16 cellular contexts compared by ENCODE assay signal in the genomic region with DNA sequence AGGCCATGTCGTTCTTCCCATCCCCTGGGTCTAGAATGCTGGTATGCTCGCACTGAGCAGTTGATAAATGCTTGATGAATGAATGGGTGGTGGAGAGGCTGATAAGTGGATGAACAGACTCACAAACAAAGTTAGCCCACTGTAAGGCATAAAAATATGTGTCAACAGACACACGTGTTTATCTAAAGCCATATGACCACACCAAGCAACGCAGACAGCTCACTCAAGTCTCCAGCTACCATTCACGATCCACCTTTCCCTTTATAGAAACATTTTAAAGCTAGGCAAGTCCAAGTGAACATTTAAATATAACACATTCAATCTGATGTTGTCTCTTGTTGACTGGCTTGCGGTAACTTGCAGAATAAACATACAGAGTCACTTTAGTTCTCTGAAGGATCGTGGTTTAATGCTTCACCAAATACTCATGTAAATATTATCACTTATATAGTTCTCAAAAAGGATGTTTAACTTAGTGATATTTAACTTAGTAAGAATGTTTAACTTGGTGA.
A peak's percentile ranks its signal among the peaks of the same experiment; 100 is the strongest.
DNase-seq lines count a peak whose midpoint lies in the region; ATAC-seq, FAIRE-seq and TF ChIP-seq lines count a peak whose summit lies in the region.
"Had no signal": no experiment of that assay in that cellular context is flagged by ENCODE, and none has a peak within 500 bp of the region (broad histone marks: within the 10 kb centered on the region; RNA-seq: fewer than 3 reads in every experiment).

No MANE protein-coding gene starts in this region.

- no peak for ATAC-seq in SK-N-SH treated with all-trans-retinoic acid at 6 μM for 48 hours
- ATAC-seq in stimulated activated effector memory CD8-positive, alpha-beta T cell treated with anti-CD3 and anti-CD28 coated beads, Interleukin-12 subunit alpha, Interleukin-12 subunit beta, amount 100 ng/mL, for 72 hours = no peak
- ATAC-seq: activated CD8-positive, alpha-beta memory T cell treated with anti-CD3 and anti-CD28 coated beads, Interleukin-2, amount 10 ng/mL, durations not matched to agents 7 days and 5 days had no signal

- peak overlapping the region; percentile 18 for H3K27ac Mint-ChIP-seq in stimulated activated effector memory CD8-positive, alpha-beta T cell treated with anti-CD3 and anti-CD28 coated beads, Interleukin-12 subunit alpha, Interleukin-12 subunit beta, amount 100 ng/mL, for 72 hours
- H3K27ac Mint-ChIP-seq: activated CD8-positive, alpha-beta memory T cell treated with anti-CD3 and anti-CD28 coated beads, Interleukin-2, amount 10 ng/mL, durations not matched to agents 7 days and 5 days; activated naive CD4-positive, alpha-beta T cell treated with anti-CD3 and anti-CD28 coated beads for 36 hours had no signal

- H3K27me3 ChIP-seq in SK-N-SH (ENCODE audit: insufficient read depth) = no peaks in the 10 kb centered on the region
- H3K27me3 ChIP-seq in kidney epithelial cell (ENCODE audit: control insufficient read depth, insufficient read depth, low read length) = no peaks in the 10 kb centered on the region
- no peaks in the 10 kb centered on the region for H3K27me3 ChIP-seq in small intestine (ENCODE audit: control insufficient read depth in 2 of 2, insufficient read depth in 2 of 2, low read length in 2 of 2)
- H3K27me3 ChIP-seq: neutrophil had no signal

- peaks cover 26 to 66% of the 10 kb centered on the region in 2 experiments for H3K36me3 ChIP-seq in SK-N-SH (replicated peaks in 1 of 2; ENCODE audit: control insufficient read depth in 1 of 2, insufficient read depth in 2 of 2, low read length in 1 of 2)
- H3K36me3 ChIP-seq in kidney epithelial cell (ENCODE audit: control insufficient read depth, insufficient read depth, low read length) = no peaks in the 10 kb centered on the region
- peaks cover 8 to 12% of the 10 kb centered on the region in 2 donors for H3K36me3 ChIP-seq in small intestine (ENCODE audit: control insufficient read depth in 2 of 2, insufficient read depth in 2 of 2, low read length in 2 of 2)

- H3F3A ChIP-seq in SK-N-SH (replicated peaks; ENCODE audit: insufficient read depth) = no peaks in the 10 kb centered on the region

- TF ChIP-seq EP300 in SK-N-SH (IDR thresholded peaks at IDR 0.05; ENCODE audit: borderline replicate concordance in 1 of 2, low read depth in 1 of 2, low read length in 1 of 2) = no peak

- 83% methylated on average over 7 of the region's 7 CpGs for WGBS in SK-N-SH (ENCODE audit: low lambda C conversion rate)
- 77 to 87% (median 84%) methylated on average over 7 of the region's 7 CpGs for WGBS in small intestine, 3 donors

- CTCF ChIA-PET in SK-N-SH (lab: Yijun Ruan, JAX) = interaction anchor here (1.2 kb wide), 1 partner anchor 21 kb away, joined by 3 read pairs; no protein-coding TSS in a partner anchor

- H3K27ac ChIP-seq in SK-N-SH (ENCODE audit: low read depth in 2 of 2, low read length in 1 of 2) (peak overlapping the region in 1 of 2 experiments; percentile 71; a peak in 2 of 4 replicates), VCaP (peak overlapping the region; percentile 9; the same call in 1 of the 2 replicates), small intestine (ENCODE audit: low read depth in 1 of 2, low read length in 1 of 2) (no peak overlapping the region)
- H3K27ac ChIP-seq: neutrophil, WERI-Rb-1 had no signal

- H4K20me1 ChIP-seq in SK-N-SH (ENCODE audit: insufficient read depth) = no peaks in the 10 kb centered on the region

- no peaks in the 10 kb centered on the region for H3K9me3 Mint-ChIP-seq in stimulated activated effector memory CD8-positive, alpha-beta T cell treated with anti-CD3 and anti-CD28 coated beads, Interleukin-12 subunit alpha, Interleukin-12 subunit beta, amount 100 ng/mL, for 72 hours
- H3K9me3 Mint-ChIP-seq: activated naive CD4-positive, alpha-beta T cell treated with anti-CD3 and anti-CD28 coated beads for 36 hours; central memory CD8-positive, alpha-beta T cell had no signal

- TF ChIP-seq CTCF in SK-N-SH (IDR thresholded peaks at IDR 0.05) (no peak), VCaP (conservative IDR thresholded peaks at IDR 0.05) (no peak), kidney epithelial cell (IDR thresholded peaks at IDR 0.05; ENCODE audit: insufficient read depth, low read length, poor library complexity, severe bottlenecking) (no peak)

- POLR2A ChIA-PET in SK-N-SH (lab: Yijun Ruan, JAX) = no interaction called here

- H3K9me2 ChIP-seq in SK-N-SH = no peaks in the 10 kb centered on the region

- H2AFZ ChIP-seq in SK-N-SH (ENCODE audit: low read depth) = no peak overlapping the region

- no peak overlapping the region for H3K4me2 ChIP-seq in SK-N-SH

- peak overlapping the region; percentile 24; the same call in 1 of the 2 replicates for H3K9ac ChIP-seq in SK-N-SH

- DNase-seq in SK-N-SH = no peak
- DNase-seq in kidney epithelial cell (ENCODE audit: low read depth) = peak; percentile 49
- DNase-seq in stimulated activated effector memory CD8-positive, alpha-beta T cell treated with anti-CD3 and anti-CD28 coated beads, Interleukin-12 subunit alpha, Interleukin-12 subunit beta, amount 100 ng/mL, for 72 hours (ENCODE audit: low spot score in 2 of 2) = no peak
- no peak for DNase-seq in small intestine
- no peak for DNase-seq in central memory CD4-positive, alpha-beta T cell
- no peak for DNase-seq in NCI-H1092 (lab: John Stamatoyannopoulos, UW)
- DNase-seq: activated CD8-positive, alpha-beta memory T cell treated with anti-CD3 and anti-CD28 coated beads, Interleukin-2, amount 10 ng/mL, durations not matched to agents 7 days and 5 days; activated naive CD4-positive, alpha-beta T cell treated with anti-CD3 and anti-CD28 coated beads for 36 hours; NCI-H2081 treated with DMSO at 0.1 percent for 48 hours; WERI-Rb-1 had no signal

- FAIRE-seq in small intestine (lab: Jason Lieb, UNC) = no peak
- FAIRE-seq: D721Med had no signal

- H3K9me3 ChIP-seq in SK-N-SH (no peaks in the 10 kb centered on the region), small intestine (ENCODE audit: control insufficient read depth, low read depth) (no peaks in the 10 kb centered on the region)
- H3K9me3 ChIP-seq: neutrophil had no signal

- H3K36me3 Mint-ChIP-seq in stimulated activated effector memory CD8-positive, alpha-beta T cell treated with anti-CD3 and anti-CD28 coated beads, Interleukin-12 subunit alpha, Interleukin-12 subunit beta, amount 100 ng/mL, for 72 hours = peaks cover 52% of the 10 kb centered on the region

- no peak overlapping the region for H3K4me3 Mint-ChIP-seq in stimulated activated effector memory CD8-positive, alpha-beta T cell treated with anti-CD3 and anti-CD28 coated beads, Interleukin-12 subunit alpha, Interleukin-12 subunit beta, amount 100 ng/mL, for 72 hours
- H3K4me3 Mint-ChIP-seq: activated CD8-positive, alpha-beta memory T cell treated with anti-CD3 and anti-CD28 coated beads, Interleukin-2, amount 10 ng/mL, durations not matched to agents 7 days and 5 days; activated naive CD4-positive, alpha-beta T cell treated with anti-CD3 and anti-CD28 coated beads for 36 hours; central memory CD8-positive, alpha-beta T cell had no signal

- no peaks in the 10 kb centered on the region for H3K79me2 ChIP-seq in SK-N-SH (ENCODE audit: insufficient read depth)

- no peak for TF ChIP-seq RAD21 in SK-N-SH (IDR thresholded peaks at IDR 0.05; ENCODE audit: low read length)

- H3K4me3 ChIP-seq in SK-N-SH (ENCODE audit: low read depth in 2 of 2, low read length in 1 of 2) (no peak overlapping the region), kidney epithelial cell (ENCODE audit: low read depth, low read length) (no peak overlapping the region), small intestine (ENCODE audit: low read depth in 1 of 2, low read length in 2 of 2) (no peak overlapping the region)
- H3K4me3 ChIP-seq: lung had no signal

- peaks cover 5% of the 10 kb centered on the region for H3K4me1 Mint-ChIP-seq in stimulated activated effector memory CD8-positive, alpha-beta T cell treated with anti-CD3 and anti-CD28 coated beads, Interleukin-12 subunit alpha, Interleukin-12 subunit beta, amount 100 ng/mL, for 72 hours
- H3K4me1 Mint-ChIP-seq: central memory CD8-positive, alpha-beta T cell had no signal

- H3K4me1 ChIP-seq in SK-N-SH (ENCODE audit: control insufficient read depth in 1 of 2, insufficient read depth in 2 of 2, low read depth in 1 of 2, low read length in 1 of 2) = peaks cover 3 to 7% of the 10 kb centered on the region in 2 experiments; a peak in 2 of 4 replicates
- no peaks in the 10 kb centered on the region for H3K4me1 ChIP-seq in small intestine (ENCODE audit: control insufficient read depth in 2 of 2, insufficient read depth in 1 of 2, low read depth in 1 of 2, low read length in 1 of 2)

TF ChIP-seq in SK-N-SH, 30 proteins besides CTCF, POLR2A, EP300 and RAD21 (continues in another document):
- no peak for TF ChIP-seq POLR2AphosphoS5 (IDR thresholded peaks at IDR 0.05; ENCODE audit: low read depth, low read length)
- no peak for TF ChIP-seq RFX5 (IDR thresholded peaks at IDR 0.05; ENCODE audit: low read length)
- TF ChIP-seq FOXM1 (IDR thresholded peaks at IDR 0.05; ENCODE audit: low read depth) = no peak
- no peak for TF ChIP-seq NFIC (IDR thresholded peaks at IDR 0.05; ENCODE audit: borderline replicate concordance)
- no peak for TF ChIP-seq SIN3A (IDR thresholded peaks at IDR 0.05; ENCODE audit: borderline replicate concordance, low read depth, low read length)
- no peak for TF ChIP-seq GATA2 (CRISPR knock-in tag; IDR thresholded peaks at IDR 0.05)
- TF ChIP-seq GABPA (IDR thresholded peaks at IDR 0.05; ENCODE audit: low read depth) = no peak
- no peak for TF ChIP-seq RXRA (IDR thresholded peaks at IDR 0.05; ENCODE audit: borderline replicate concordance, low read depth)
- TF ChIP-seq MEF2A (IDR thresholded peaks at IDR 0.05; ENCODE audit: borderline replicate concordance, low read depth) = no peak

TF ChIP-seq in SK-N-SH treated with all-trans-retinoic acid at 6 μM for 48 hours, 23 proteins besides CTCF, POLR2A, EP300 and RAD21 (continues in another document):
- TF ChIP-seq ZFP30 (CRISPR knock-in tag; IDR thresholded peaks at IDR 0.05) (no peak), BACH2 (CRISPR knock-in tag; IDR thresholded peaks at IDR 0.05; ENCODE audit: borderline replicate concordance) (no peak)
- TF ChIP-seq, protein P1, sequence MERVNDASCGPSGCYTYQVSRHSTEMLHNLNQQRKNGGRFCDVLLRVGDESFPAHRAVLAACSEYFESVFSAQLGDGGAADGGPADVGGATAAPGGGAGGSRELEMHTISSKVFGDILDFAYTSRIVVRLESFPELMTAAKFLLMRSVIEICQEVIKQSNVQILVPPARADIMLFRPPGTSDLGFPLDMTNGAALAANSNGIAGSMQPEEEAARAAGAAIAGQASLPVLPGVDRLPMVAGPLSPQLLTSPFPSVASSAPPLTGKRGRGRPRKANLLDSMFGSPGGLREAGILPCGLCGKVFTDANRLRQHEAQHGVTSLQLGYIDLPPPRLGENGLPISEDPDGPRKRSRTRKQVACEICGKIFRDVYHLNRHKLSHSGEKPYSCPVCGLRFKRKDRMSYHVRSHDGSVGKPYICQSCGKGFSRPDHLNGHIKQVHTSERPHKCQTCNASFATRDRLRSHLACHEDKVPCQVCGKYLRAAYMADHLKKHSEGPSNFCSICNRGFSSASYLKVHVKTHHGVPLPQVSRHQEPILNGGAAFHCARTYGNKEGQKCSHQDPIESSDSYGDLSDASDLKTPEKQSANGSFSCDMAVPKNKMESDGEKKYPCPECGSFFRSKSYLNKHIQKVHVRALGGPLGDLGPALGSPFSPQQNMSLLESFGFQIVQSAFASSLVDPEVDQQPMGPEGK (CRISPR knock-in tag; IDR thresholded peaks at IDR 0.05; ENCODE audit: borderline replicate concordance) = no peak
